ENCODE assay signal across 1 cellular context in the genomic region with DNA sequence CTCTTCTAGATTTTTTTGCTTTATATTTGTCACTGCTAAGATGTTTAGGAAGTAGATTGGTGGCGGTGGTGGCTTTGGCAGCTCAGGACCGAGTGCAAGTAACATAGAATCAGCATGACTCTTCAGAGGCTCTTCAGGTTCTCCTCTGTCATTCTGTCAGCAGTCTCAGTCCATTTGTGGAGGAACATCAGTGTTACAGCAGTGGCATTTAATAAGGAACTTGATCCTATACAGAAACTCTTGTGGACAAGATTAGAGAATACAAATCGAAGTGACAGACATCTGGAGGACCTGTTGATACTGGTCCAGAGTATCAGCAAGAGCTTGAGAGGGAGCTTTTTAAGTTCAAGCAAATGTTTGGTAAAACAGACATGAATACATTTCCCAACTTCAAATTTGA.
A peak's percentile ranks its signal among the peaks of the same experiment; 100 is the strongest.
TF ChIP-seq lines count a peak whose summit lies in the region.

No MANE protein-coding gene starts in this region.

TF ChIP-seq in K562, 482 proteins besides CTCF, POLR2A, EP300 and RAD21 (continued from another document):
- TF ChIP-seq, protein P1, sequence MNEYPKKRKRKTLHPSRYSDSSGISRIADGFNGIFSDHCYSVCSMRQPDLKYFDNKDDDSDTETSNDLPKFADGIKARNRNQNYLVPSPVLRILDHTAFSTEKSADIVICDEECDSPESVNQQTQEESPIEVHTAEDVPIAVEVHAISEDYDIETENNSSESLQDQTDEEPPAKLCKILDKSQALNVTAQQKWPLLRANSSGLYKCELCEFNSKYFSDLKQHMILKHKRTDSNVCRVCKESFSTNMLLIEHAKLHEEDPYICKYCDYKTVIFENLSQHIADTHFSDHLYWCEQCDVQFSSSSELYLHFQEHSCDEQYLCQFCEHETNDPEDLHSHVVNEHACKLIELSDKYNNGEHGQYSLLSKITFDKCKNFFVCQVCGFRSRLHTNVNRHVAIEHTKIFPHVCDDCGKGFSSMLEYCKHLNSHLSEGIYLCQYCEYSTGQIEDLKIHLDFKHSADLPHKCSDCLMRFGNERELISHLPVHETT (CRISPR knock-in tag; conservative IDR thresholded peaks at IDR 0.05 in 1 of 2, IDR thresholded peaks at IDR 0.05 in 1 of 2): peak in 1 of 2 experiments; percentile 84; a peak in 1 of 4 replicates
- TF ChIP-seq MYBL2 (IDR thresholded peaks at IDR 0.05; ENCODE audit: low read depth): no peak
- TF ChIP-seq MYBL2 (CRISPR knock-in tag; IDR thresholded peaks at IDR 0.05; ENCODE audit: borderline replicate concordance): no peak
- TF ChIP-seq, protein P2, sequence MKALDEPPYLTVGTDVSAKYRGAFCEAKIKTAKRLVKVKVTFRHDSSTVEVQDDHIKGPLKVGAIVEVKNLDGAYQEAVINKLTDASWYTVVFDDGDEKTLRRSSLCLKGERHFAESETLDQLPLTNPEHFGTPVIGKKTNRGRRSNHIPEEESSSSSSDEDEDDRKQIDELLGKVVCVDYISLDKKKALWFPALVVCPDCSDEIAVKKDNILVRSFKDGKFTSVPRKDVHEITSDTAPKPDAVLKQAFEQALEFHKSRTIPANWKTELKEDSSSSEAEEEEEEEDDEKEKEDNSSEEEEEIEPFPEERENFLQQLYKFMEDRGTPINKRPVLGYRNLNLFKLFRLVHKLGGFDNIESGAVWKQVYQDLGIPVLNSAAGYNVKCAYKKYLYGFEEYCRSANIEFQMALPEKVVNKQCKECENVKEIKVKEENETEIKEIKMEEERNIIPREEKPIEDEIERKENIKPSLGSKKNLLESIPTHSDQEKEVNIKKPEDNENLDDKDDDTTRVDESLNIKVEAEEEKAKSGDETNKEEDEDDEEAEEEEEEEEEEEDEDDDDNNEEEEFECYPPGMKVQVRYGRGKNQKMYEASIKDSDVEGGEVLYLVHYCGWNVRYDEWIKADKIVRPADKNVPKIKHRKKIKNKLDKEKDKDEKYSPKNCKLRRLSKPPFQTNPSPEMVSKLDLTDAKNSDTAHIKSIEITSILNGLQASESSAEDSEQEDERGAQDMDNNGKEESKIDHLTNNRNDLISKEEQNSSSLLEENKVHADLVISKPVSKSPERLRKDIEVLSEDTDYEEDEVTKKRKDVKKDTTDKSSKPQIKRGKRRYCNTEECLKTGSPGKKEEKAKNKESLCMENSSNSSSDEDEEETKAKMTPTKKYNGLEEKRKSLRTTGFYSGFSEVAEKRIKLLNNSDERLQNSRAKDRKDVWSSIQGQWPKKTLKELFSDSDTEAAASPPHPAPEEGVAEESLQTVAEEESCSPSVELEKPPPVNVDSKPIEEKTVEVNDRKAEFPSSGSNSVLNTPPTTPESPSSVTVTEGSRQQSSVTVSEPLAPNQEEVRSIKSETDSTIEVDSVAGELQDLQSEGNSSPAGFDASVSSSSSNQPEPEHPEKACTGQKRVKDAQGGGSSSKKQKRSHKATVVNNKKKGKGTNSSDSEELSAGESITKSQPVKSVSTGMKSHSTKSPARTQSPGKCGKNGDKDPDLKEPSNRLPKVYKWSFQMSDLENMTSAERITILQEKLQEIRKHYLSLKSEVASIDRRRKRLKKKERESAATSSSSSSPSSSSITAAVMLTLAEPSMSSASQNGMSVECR (CRISPR knock-in tag; IDR thresholded peaks at IDR 0.05): 0 out of 2 replicates have a peak, but pooled peaks have one; percentile 56
- TF ChIP-seq, protein P3, sequence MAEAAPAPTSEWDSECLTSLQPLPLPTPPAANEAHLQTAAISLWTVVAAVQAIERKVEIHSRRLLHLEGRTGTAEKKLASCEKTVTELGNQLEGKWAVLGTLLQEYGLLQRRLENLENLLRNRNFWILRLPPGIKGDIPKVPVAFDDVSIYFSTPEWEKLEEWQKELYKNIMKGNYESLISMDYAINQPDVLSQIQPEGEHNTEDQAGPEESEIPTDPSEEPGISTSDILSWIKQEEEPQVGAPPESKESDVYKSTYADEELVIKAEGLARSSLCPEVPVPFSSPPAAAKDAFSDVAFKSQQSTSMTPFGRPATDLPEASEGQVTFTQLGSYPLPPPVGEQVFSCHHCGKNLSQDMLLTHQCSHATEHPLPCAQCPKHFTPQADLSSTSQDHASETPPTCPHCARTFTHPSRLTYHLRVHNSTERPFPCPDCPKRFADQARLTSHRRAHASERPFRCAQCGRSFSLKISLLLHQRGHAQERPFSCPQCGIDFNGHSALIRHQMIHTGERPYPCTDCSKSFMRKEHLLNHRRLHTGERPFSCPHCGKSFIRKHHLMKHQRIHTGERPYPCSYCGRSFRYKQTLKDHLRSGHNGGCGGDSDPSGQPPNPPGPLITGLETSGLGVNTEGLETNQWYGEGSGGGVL (CRISPR knock-in tag; IDR thresholded peaks at IDR 0.05): no peak
- TF ChIP-seq ASH1L (IDR thresholded peaks at IDR 0.05; ENCODE audit: borderline replicate concordance, low read depth, partially characterized antibody): no peak
